In the genomic region with DNA sequence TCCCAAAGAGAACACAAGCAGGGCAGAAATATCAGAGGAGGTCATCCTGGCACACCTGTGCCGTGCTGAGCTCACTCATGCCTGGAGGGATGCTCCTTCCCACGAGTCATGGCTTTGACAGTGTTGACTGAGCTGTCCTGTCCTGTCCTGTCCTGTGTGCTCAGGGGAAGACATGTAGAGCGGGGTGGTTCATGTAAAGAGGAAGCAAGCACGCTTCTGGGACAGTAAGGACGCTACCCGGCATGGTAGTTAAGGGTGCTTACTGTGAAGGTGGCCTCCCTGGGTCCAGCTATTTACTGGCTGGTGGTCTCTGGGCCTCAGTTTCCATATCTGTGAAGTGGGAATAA, we compare ENCODE assay signal across 8 cellular contexts. TPM values are rescaled to one million over a fixed set of nuclear protein-coding genes. Genes with fewer than 3 reads are reported as not detected.
DNase-seq lines count a peak whose midpoint lies in the region; ATAC-seq and TF ChIP-seq lines count a peak whose summit lies in the region.

No MANE protein-coding gene starts in this region.

- no peaks in the 10 kb centered on the region for H3K9me3 ChIP-seq in KOPT-K1 (ENCODE audit: insufficient read depth, low read length, poor library complexity, severe bottlenecking)
- H3K9me3 ChIP-seq in Caco-2, result no peaks in the 10 kb centered on the region

- TF ChIP-seq CTCF in dorsolateral prefrontal cortex (IDR thresholded peaks at IDR 0.05 in 54 of 56, conservative IDR thresholded peaks at IDR 0.05 in 2 of 56; ENCODE audit: low read depth in 1 of 56, partially characterized antibody in 56 of 56) (no peak), Caco-2 (IDR thresholded peaks at IDR 0.05; ENCODE audit: insufficient read depth in 1 of 2, low read depth in 1 of 2, low read length in 1 of 2, severe bottlenecking in 1 of 2, unreplicated experiment in 1 of 2) (no peak)

- H3K36me3 ChIP-seq in KOPT-K1 (ENCODE audit: insufficient read depth, low read length) (no peaks in the 10 kb centered on the region), Caco-2 (ENCODE audit: control insufficient read depth, insufficient read depth, low read length) (no peaks in the 10 kb centered on the region)

- intact Hi-C loops in dorsolateral prefrontal cortex (cut with DNase I) (no loop called here), Caco-2 (cut with micrococcal nuclease; ENCODE audit: unreplicated experiment) (no loop called here)

- H3K4me3 ChIP-seq in dorsolateral prefrontal cortex (peak overlapping the region in 43 of 59 donors; percentile 7 to 56 (median 34)), Caco-2 (ENCODE audit: low read depth, low read length) (no peak overlapping the region)

- H3K27me3 ChIP-seq in dorsolateral prefrontal cortex (no peaks in the 10 kb centered on the region), Caco-2 (replicated peaks; ENCODE audit: control insufficient read depth, insufficient read depth, low read length) (no peaks in the 10 kb centered on the region)

- H3K4me1 ChIP-seq in Caco-2, result no peaks in the 10 kb centered on the region

- H3K4me1 Mint-ChIP-seq in Caco-2 (ENCODE audit: low read depth, unreplicated experiment), result no peaks in the 10 kb centered on the region

- POLR2A ChIA-PET in Caco-2 (lab: Charles Lee), result no interaction called here

- no peak overlapping the region for H3K27ac Mint-ChIP-seq in Caco-2 (ENCODE audit: unreplicated experiment)

- peaks cover 5% of the 10 kb centered on the region for H3K36me3 Mint-ChIP-seq in Caco-2 (ENCODE audit: insufficient read depth, unreplicated experiment)

- no TSS peak for BruUV-seq in Caco-2 (replicated peaks; lab: Mats Ljungman, UMichigan)

- peak overlapping the region; percentile 68 for H3K27ac ChIP-seq in KOPT-K1 (ENCODE audit: low read depth, low read length, poor library complexity, severe bottlenecking)
- peak overlapping the region in 31 of 59 donors; percentile 4 to 77 (median 54) for H3K27ac ChIP-seq in dorsolateral prefrontal cortex

- CTCF ChIA-PET in Caco-2 (lab: Charles Lee), result interaction anchor here (0.8 to 1.9 kb wide), 2 partner anchors 22 to 38 kb away, joined by 3 to 7 read pairs; no protein-coding TSS in a partner anchor

- peak; percentile 28 for ATAC-seq in stimulated activated naive CD8-positive, alpha-beta T cell treated with anti-CD3 and anti-CD28 coated beads, Interleukin-15, Interleukin-2, amounts not matched to agents 100 U/mL and 50 U/mL, for 24 hours

- no peaks in the 10 kb centered on the region for H3K27me3 Mint-ChIP-seq in Caco-2 (ENCODE audit: insufficient read depth, unreplicated experiment)

- H3K4me3 Mint-ChIP-seq in Caco-2 (ENCODE audit: unreplicated experiment), result no peak overlapping the region

- H3K9me3 Mint-ChIP-seq in Caco-2 (ENCODE audit: unreplicated experiment), result no peaks in the 10 kb centered on the region

- DNase-seq in stimulated activated CD4-positive, alpha-beta T cell treated with anti-CD3 and anti-CD28 coated beads, Interleukin-4, amount 100 ng/mL, for 24 hours, result peak; percentile 15
- no peak for DNase-seq in stimulated activated CD4-positive, alpha-beta T cell treated with anti-CD3 and anti-CD28 coated beads, Interleukin-4, amount 100 ng/mL, for 1 hour
- DNase-seq in dorsolateral prefrontal cortex, result no peak
- peak; percentile 21 for DNase-seq in stimulated activated naive CD8-positive, alpha-beta T cell treated with anti-CD3 and anti-CD28 coated beads, Interleukin-15, Interleukin-2, amounts not matched to agents 100 U/mL and 50 U/mL, for 24 hours
- no peak for DNase-seq in Caco-2
- no peak for DNase-seq in stimulated activated CD8-positive, alpha-beta memory T cell treated with anti-CD3 and anti-CD28 coated beads, Interleukin-4, amount 100 ng/mL, for 48 hours
- no peak for DNase-seq in mucosa of gallbladder (ENCODE audit: low spot score)

RNA-seq across cellular contexts. Expression of a gene that starts 0.4 kb away (rescaled TPM):
- total RNA-seq in dorsolateral prefrontal cortex, result 10 to 100 TPM in 112 of 120 experiments, 1 to 10 TPM in 8; 6.8 to 52.7 (median 20.4) TPM
- total RNA-seq in Caco-2 (2022), result 2.8 and 3.0 TPM in 2 replicates
- total RNA-seq in mucosa of gallbladder, result 103 TPM

Comparison
In these comparisons a context has a peak if more than half of its experiments do, and no peak if none do; other contexts are left out.
1. DNase-seq: peak in stimulated activated CD4-positive, alpha-beta T cell treated with anti-CD3 and anti-CD28 coated beads, Interleukin-4, amount 100 ng/mL, for 24 hours (single experiment) and stimulated activated naive CD8-positive, alpha-beta T cell treated with anti-CD3 and anti-CD28 coated beads, Interleukin-15, Interleukin-2, amounts not matched to agents 100 U/mL and 50 U/mL, for 24 hours (single experiment); none in stimulated activated CD4-positive, alpha-beta T cell treated with anti-CD3 and anti-CD28 coated beads, Interleukin-4, amount 100 ng/mL, for 1 hour (single experiment), dorsolateral prefrontal cortex (0 of 10), Caco-2 (0 of 2), stimulated activated CD8-positive, alpha-beta memory T cell treated with anti-CD3 and anti-CD28 coated beads, Interleukin-4, amount 100 ng/mL, for 48 hours (single experiment) and mucosa of gallbladder (single experiment).